ENCODE assay signal across 9 cellular contexts in the genomic region with DNA sequence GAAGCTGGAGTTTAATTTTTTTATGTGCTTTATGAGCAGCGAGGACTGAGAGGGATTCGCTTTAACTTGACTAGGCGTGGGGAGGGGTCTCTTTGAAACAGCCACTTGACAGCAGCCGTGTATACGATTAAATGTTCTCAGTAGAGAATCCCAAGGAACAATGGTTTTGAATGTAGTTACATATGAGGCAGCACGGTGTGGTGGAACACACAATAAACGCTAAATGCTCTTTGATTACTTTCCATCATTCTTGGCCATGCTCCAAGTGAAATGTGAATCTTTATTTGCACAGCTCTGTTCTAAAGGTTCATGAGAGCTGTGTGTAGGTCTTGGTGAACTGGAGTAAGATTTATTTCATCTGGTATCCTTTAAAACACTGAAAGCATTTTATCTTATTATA.
DNase-seq lines count a peak whose midpoint lies in the region; ATAC-seq, FAIRE-seq and TF ChIP-seq lines count a peak whose summit lies in the region.
"Had no signal": no experiment of that assay in that cellular context is flagged by ENCODE, and none has a peak within 500 bp of the region (broad histone marks: within the 10 kb centered on the region; RNA-seq: fewer than 3 reads in every experiment).

No MANE protein-coding gene starts in this region.

- peaks cover 51% of the 10 kb centered on the region for H3K4me1 ChIP-seq in CD4-positive, CD25-positive, alpha-beta regulatory T cell (ENCODE audit: control insufficient read depth, insufficient read depth, low read length, poor library complexity, severe bottlenecking)
- H3K4me1 ChIP-seq in OCI-LY7 (ENCODE audit: insufficient read depth, low read length, poor library complexity, severe bottlenecking) (peaks cover 25% of the 10 kb centered on the region), muscle layer of colon (ENCODE audit: insufficient read depth, low read length) (peaks cover 54% of the 10 kb centered on the region)

- intact Hi-C loops in OCI-LY7 (cut with micrococcal nuclease; ENCODE audit: unreplicated experiment), result no loop called here

- H3K4me3 ChIP-seq in CD4-positive, CD25-positive, alpha-beta regulatory T cell (ENCODE audit: low read depth, low read length), result peak overlapping the region; percentile 55
- H3K4me3 ChIP-seq in OCI-LY7 (ENCODE audit: low read depth, low read length, poor library complexity, severe bottlenecking) (no peak overlapping the region), muscle layer of colon (ENCODE audit: low read depth in 1 of 2, low read length in 2 of 2) (no peak overlapping the region)

- H4K20me1 ChIP-seq in OCI-LY7 (ENCODE audit: insufficient read depth, low read length), result no peaks in the 10 kb centered on the region

- peak overlapping the region in 2 of 3 donors; percentile 88 to 89 for H3K27ac Mint-ChIP-seq in CD4-positive, CD25-positive, alpha-beta regulatory T cell
- H3K27ac Mint-ChIP-seq in stimulated activated naive B cell treated with anti-CD40 and anti-IgM and Interleukin-4, amounts not matched to agents 10 μg/mL and 1 μg/mL and 100 μg/mL, for 72 hours, result no peak overlapping the region

- no TSS peak for BruUV-seq in OCI-LY7 (replicated peaks; lab: Mats Ljungman, UMichigan)

- H3K9me3 ChIP-seq in CD4-positive, CD25-positive, alpha-beta regulatory T cell (ENCODE audit: control insufficient read depth in 2 of 2, low read length in 2 of 2), result no peaks in the 10 kb centered on the region
- H3K9me3 ChIP-seq in OCI-LY7 (ENCODE audit: low read length) (no peaks in the 10 kb centered on the region), muscle layer of colon (ENCODE audit: low read length) (no peaks in the 10 kb centered on the region)

- no peaks in the 10 kb centered on the region for H3K9me2 ChIP-seq in OCI-LY7 (ENCODE audit: insufficient read depth, low read length)

- no peaks in the 10 kb centered on the region for H3K9me3 Mint-ChIP-seq in CD4-positive, CD25-positive, alpha-beta regulatory T cell
- H3K9me3 Mint-ChIP-seq in stimulated activated naive B cell treated with anti-CD40 and anti-IgM and Interleukin-4, amounts not matched to agents 10 μg/mL and 1 μg/mL and 100 μg/mL, for 72 hours, result no peaks in the 10 kb centered on the region

- peak overlapping the region; percentile 23 to 81 (median 62) for H3K4me3 Mint-ChIP-seq in CD4-positive, CD25-positive, alpha-beta regulatory T cell
- H3K4me3 Mint-ChIP-seq in stimulated activated naive B cell treated with anti-CD40 and anti-IgM and Interleukin-4, amounts not matched to agents 10 μg/mL and 1 μg/mL and 100 μg/mL, for 72 hours, result no peak overlapping the region

- H3K9ac ChIP-seq in muscle layer of colon (ENCODE audit: low read length), result no peak overlapping the region

- H3K4me1 Mint-ChIP-seq in CD4-positive, CD25-positive, alpha-beta regulatory T cell, result peaks cover 28 to 78% (median 52%) of the 10 kb centered on the region in 4 donors
- peaks cover 17 to 26% of the 10 kb centered on the region in 2 donors for H3K4me1 Mint-ChIP-seq in stimulated activated naive B cell treated with anti-CD40 and anti-IgM and Interleukin-4, amounts not matched to agents 10 μg/mL and 1 μg/mL and 100 μg/mL, for 72 hours

- TF ChIP-seq CTCF in OCI-LY7 (conservative IDR thresholded peaks at IDR 0.05; ENCODE audit: low read length), result no peak

- H3K27me3 Mint-ChIP-seq in CD4-positive, CD25-positive, alpha-beta regulatory T cell, result peaks cover 42% of the 10 kb centered on the region
- H3K27me3 Mint-ChIP-seq in stimulated activated naive B cell treated with anti-CD40 and anti-IgM and Interleukin-4, amounts not matched to agents 10 μg/mL and 1 μg/mL and 100 μg/mL, for 72 hours, result peaks cover 12 to 18% of the 10 kb centered on the region in 2 donors

- no peaks in the 10 kb centered on the region for H3K79me2 ChIP-seq in OCI-LY7 (ENCODE audit: insufficient read depth, low read depth, low read length)

- H3K4me2 ChIP-seq in OCI-LY7 (ENCODE audit: low read length), result peak overlapping the region; percentile 52; the same call in 1 of the 2 replicates

- DNase-seq in CD4-positive, CD25-positive, alpha-beta regulatory T cell, result no peak
- peak; percentile 38 for DNase-seq in LoVo (ENCODE audit: low spot score)
- DNase-seq in OCI-LY7 (ENCODE audit: low spot score), result no peak
- no peak for DNase-seq in frontal cortex (ENCODE audit: low spot score in 2 of 2)
- DNase-seq in stimulated activated naive B cell treated with anti-CD40 and anti-IgM and Interleukin-4, amounts not matched to agents 10 μg/mL and 1 μg/mL and 100 μg/mL, for 72 hours, result no peak
- DNase-seq: hypothalamus had no signal

- H3K27me3 ChIP-seq in CD4-positive, CD25-positive, alpha-beta regulatory T cell (ENCODE audit: control insufficient read depth, insufficient read depth, low read length), result peaks cover 5% of the 10 kb centered on the region
- no peaks in the 10 kb centered on the region for H3K27me3 ChIP-seq in muscle layer of colon (ENCODE audit: control insufficient read depth in 1 of 2, insufficient read depth in 2 of 2, low read length in 2 of 2)

- no peak for FAIRE-seq in frontal cortex (lab: Jason Lieb, UNC)

- ATAC-seq in CD4-positive, CD25-positive, alpha-beta regulatory T cell (ENCODE audit: low read depth in 2 of 2), result no peak
- no peak for ATAC-seq in stimulated activated naive B cell treated with anti-CD40 and anti-IgM and Interleukin-4, amounts not matched to agents 10 μg/mL and 1 μg/mL and 100 μg/mL, for 72 hours (replicated peaks)
- ATAC-seq in HG03196 (IDR thresholded peaks at IDR 0.05; ENCODE audit: unreplicated experiment) (no peak), HG02885 (IDR thresholded peaks at IDR 0.05; ENCODE audit: poor library complexity, unreplicated experiment) (no peak)

- H3K36me3 ChIP-seq in CD4-positive, CD25-positive, alpha-beta regulatory T cell (ENCODE audit: control insufficient read depth, insufficient read depth, low read length), result no peaks in the 10 kb centered on the region
- H3K36me3 ChIP-seq in OCI-LY7 (ENCODE audit: insufficient read depth, low read length), result no peaks in the 10 kb centered on the region
- H3K36me3 ChIP-seq in muscle layer of colon (ENCODE audit: insufficient read depth, low read length), result no peaks in the 10 kb centered on the region

- CTCF ChIA-PET in OCI-LY7 (lab: Charles Lee; ENCODE audit: unreplicated experiment), result no interaction called here

- POLR2A ChIA-PET in OCI-LY7 (lab: Charles Lee), result interaction anchor here (1.2 kb wide), 1 partner anchor 31 kb away, joined by 3 read pairs; no protein-coding TSS in a partner anchor

- H2AFZ ChIP-seq in OCI-LY7 (ENCODE audit: low read length), result peak overlapping the region; percentile 20; the same call in 1 of the 2 replicates

- H3K27ac ChIP-seq in CD4-positive, CD25-positive, alpha-beta regulatory T cell (ENCODE audit: insufficient read depth, low read length, poor library complexity, severe bottlenecking), result no peak overlapping the region
- H3K27ac ChIP-seq in OCI-LY7 (ENCODE audit: low read depth, low read length, poor library complexity, severe bottlenecking) (no peak overlapping the region), muscle layer of colon (ENCODE audit: low read depth, low read length) (peak overlapping the region; percentile 2)

- no peaks in the 10 kb centered on the region for H3K36me3 Mint-ChIP-seq in CD4-positive, CD25-positive, alpha-beta regulatory T cell
- H3K36me3 Mint-ChIP-seq in stimulated activated naive B cell treated with anti-CD40 and anti-IgM and Interleukin-4, amounts not matched to agents 10 μg/mL and 1 μg/mL and 100 μg/mL, for 72 hours, result no peaks in the 10 kb centered on the region

Comparison
In these comparisons a context has a peak if more than half of its experiments do, and no peak if none do; other contexts are left out.
1. H3K4me3 Mint-ChIP-seq: peak in CD4-positive, CD25-positive, alpha-beta regulatory T cell (4 of 4); none in stimulated activated naive B cell treated with anti-CD40 and anti-IgM and Interleukin-4, amounts not matched to agents 10 μg/mL and 1 μg/mL and 100 μg/mL, for 72 hours (0 of 2).